In genomic region chr2:127641133-127641532, GRCh38 we compare ENCODE assay signal across 18 cellular contexts. TPM values are rescaled to one million over a fixed set of nuclear protein-coding genes. Genes with fewer than 3 reads are reported as not detected.
DNase-seq lines count a peak whose midpoint lies in the region; ATAC-seq and TF ChIP-seq lines count a peak whose summit lies in the region.
"Had no signal": no experiment of that assay in that cellular context is flagged by ENCODE, and none has a peak within 500 bp of the region (broad histone marks: within the 10 kb centered on the region; RNA-seq: fewer than 3 reads in every experiment).

No MANE protein-coding gene starts in this region.

- H3K9me3 ChIP-seq in DOHH2 (ENCODE audit: control insufficient read depth, insufficient read depth, low read length) (no peaks in the 10 kb centered on the region), left lung (no peaks in the 10 kb centered on the region)
- H3K9me3 ChIP-seq: A549, transverse colon had no signal

- ATAC-seq in naive thymus-derived CD8-positive, alpha-beta T cell: no peak
- no peak for ATAC-seq in GM19023 (IDR thresholded peaks at IDR 0.05; ENCODE audit: unreplicated experiment)
- ATAC-seq in left lung: no peak

- POLR2A ChIA-PET in activated CD4-positive, alpha-beta T cell treated with anti-CD3 and anti-CD28 coated beads, Interleukin-2, amount 10 ng/mL, durations not matched to agents 7 days and 5 days (lab: Charles Lee): no interaction called here
- POLR2A ChIA-PET in naive thymus-derived CD8-positive, alpha-beta T cell (lab: Charles Lee): interaction anchor here (1.2 to 3.9 kb wide), 5 partner anchors 10 to 115 kb away, joined by 5 to 19 read pairs (median 7); partner anchors contain the start of genes IWS1 and SFT2D3

- H4K20me1 ChIP-seq in DOHH2 (ENCODE audit: control insufficient read depth, insufficient read depth, low read depth, low read length): no peaks in the 10 kb centered on the region

- peak overlapping the region; percentile 89 for H3K27ac Mint-ChIP-seq in activated CD4-positive, alpha-beta T cell treated with anti-CD3 and anti-CD28 coated beads, Interleukin-2, amount 10 ng/mL, durations not matched to agents 7 days and 5 days
- H3K27ac Mint-ChIP-seq in activated T-helper 2 cell treated with anti-CD3 and anti-CD28 coated beads, Interferon-gamma antibody, Interleukin-2, Interleukin-4, amounts not matched to agents 10 μg/mL and 5 μg/mL and 100 μg/mL, durations not matched to agents 14 hours and 24 hours and 36 hours: no peak overlapping the region
- peak overlapping the region; percentile 60 to 93 (median 82) for H3K27ac Mint-ChIP-seq in naive thymus-derived CD8-positive, alpha-beta T cell
- H3K27ac Mint-ChIP-seq: immature natural killer cell had no signal

- H3K4me3 ChIP-seq in DOHH2 (ENCODE audit: low read length) (no peak overlapping the region), left lung (no peak overlapping the region)
- H3K4me3 ChIP-seq: A549, coronary artery, PC-9, transverse colon had no signal

- H3K27me3 ChIP-seq in DOHH2 (ENCODE audit: control insufficient read depth, low read length) (no peaks in the 10 kb centered on the region), left lung (no peaks in the 10 kb centered on the region)
- H3K27me3 ChIP-seq: transverse colon had no signal

- no peaks in the 10 kb centered on the region for H3K9me2 ChIP-seq in DOHH2 (replicated peaks; ENCODE audit: control insufficient read depth, low read length)

- peak overlapping the region; percentile 38; the same call in 1 of the 2 replicates for H3K4me2 ChIP-seq in DOHH2 (ENCODE audit: low read length)
- H3K4me2 ChIP-seq: A549, PC-9 had no signal

- H3K79me2 ChIP-seq in DOHH2 (ENCODE audit: control insufficient read depth, low read length): no peaks in the 10 kb centered on the region

- H3K4me1 ChIP-seq in DOHH2 (ENCODE audit: control insufficient read depth, low read length) (peaks cover 60% of the 10 kb centered on the region), left lung (peaks cover 13 to 67% of the 10 kb centered on the region in 2 donors)

- CTCF ChIA-PET in activated CD4-positive, alpha-beta T cell treated with anti-CD3 and anti-CD28 coated beads, Interleukin-2, amount 10 ng/mL, durations not matched to agents 7 days and 5 days (lab: Charles Lee): interaction anchor here (0.7 to 2.7 kb wide), 9 partner anchors 9 to 74 kb away, joined by 3 to 13 read pairs (median 3); no protein-coding TSS in a partner anchor

- H3K36me3 ChIP-seq in DOHH2 (ENCODE audit: control insufficient read depth, low read length) (no peaks in the 10 kb centered on the region), left lung (peaks cover 0 to 20% of the 10 kb centered on the region in 2 donors)
- H3K36me3 ChIP-seq: transverse colon had no signal

- peak overlapping the region; percentile 72 for H3K4me3 Mint-ChIP-seq in activated CD4-positive, alpha-beta T cell treated with anti-CD3 and anti-CD28 coated beads, Interleukin-2, amount 10 ng/mL, durations not matched to agents 7 days and 5 days
- H3K4me3 Mint-ChIP-seq in activated T-helper 2 cell treated with anti-CD3 and anti-CD28 coated beads, Interferon-gamma antibody, Interleukin-2, Interleukin-4, amounts not matched to agents 10 μg/mL and 5 μg/mL and 100 μg/mL, durations not matched to agents 14 hours and 24 hours and 36 hours (ENCODE audit: low read depth): peak overlapping the region; percentile 30
- peak overlapping the region; percentile 37 to 73 (median 59) for H3K4me3 Mint-ChIP-seq in naive thymus-derived CD8-positive, alpha-beta T cell
- H3K4me3 Mint-ChIP-seq: immature natural killer cell had no signal

- H3K4me1 Mint-ChIP-seq in activated CD4-positive, alpha-beta T cell treated with anti-CD3 and anti-CD28 coated beads, Interleukin-2, amount 10 ng/mL, durations not matched to agents 7 days and 5 days: peaks cover 53% of the 10 kb centered on the region
- peaks cover 12% of the 10 kb centered on the region for H3K4me1 Mint-ChIP-seq in activated T-helper 2 cell treated with anti-CD3 and anti-CD28 coated beads, Interferon-gamma antibody, Interleukin-2, Interleukin-4, amounts not matched to agents 10 μg/mL and 5 μg/mL and 100 μg/mL, durations not matched to agents 14 hours and 24 hours and 36 hours (ENCODE audit: low read depth)
- H3K4me1 Mint-ChIP-seq in naive thymus-derived CD8-positive, alpha-beta T cell: peaks cover 25 to 71% (median 61%) of the 10 kb centered on the region in 4 donors
- H3K4me1 Mint-ChIP-seq: immature natural killer cell had no signal

- 0 out of 2 replicates have a peak, but pooled peaks cover 4% of the 10 kb centered on the region for H3F3A ChIP-seq in DOHH2 (ENCODE audit: control insufficient read depth, insufficient read depth)

- no peak for DNase-seq in activated CD4-positive, alpha-beta T cell treated with anti-CD3 and anti-CD28 coated beads, Interleukin-2, amount 10 ng/mL, durations not matched to agents 7 days and 5 days
- no peak for DNase-seq in activated CD4-positive, alpha-beta T cell treated with anti-CD3 and anti-CD28 coated beads, Interleukin-2, amount 50 U/mL, for 4 hours
- DNase-seq in activated T-helper 2 cell treated with anti-CD3 and anti-CD28 coated beads, Interferon-gamma antibody, Interleukin-2, Interleukin-4, amounts not matched to agents 10 μg/mL and 5 μg/mL and 100 μg/mL, durations not matched to agents 14 hours and 24 hours and 36 hours (ENCODE audit: low spot score): no peak
- no peak for DNase-seq in naive thymus-derived CD8-positive, alpha-beta T cell
- no peak for DNase-seq in AG08395 (ENCODE audit: low spot score)
- DNase-seq in left lung: no peak
- DNase-seq: COR-L47, GDM1, immature natural killer cell, NCI-H2029 treated with DMSO at 0.1 percent for 48 hours, NCI-H69, PC-9, transverse colon had no signal

- peaks cover 3% of the 10 kb centered on the region for H3K36me3 Mint-ChIP-seq in activated CD4-positive, alpha-beta T cell treated with anti-CD3 and anti-CD28 coated beads, Interleukin-2, amount 10 ng/mL, durations not matched to agents 7 days and 5 days (ENCODE audit: low read depth)
- no peaks in the 10 kb centered on the region for H3K36me3 Mint-ChIP-seq in activated T-helper 2 cell treated with anti-CD3 and anti-CD28 coated beads, Interferon-gamma antibody, Interleukin-2, Interleukin-4, amounts not matched to agents 10 μg/mL and 5 μg/mL and 100 μg/mL, durations not matched to agents 14 hours and 24 hours and 36 hours (ENCODE audit: low read depth)
- no peaks in the 10 kb centered on the region for H3K36me3 Mint-ChIP-seq in naive thymus-derived CD8-positive, alpha-beta T cell
- H3K36me3 Mint-ChIP-seq: immature natural killer cell had no signal

- H3K27me3 Mint-ChIP-seq in activated CD4-positive, alpha-beta T cell treated with anti-CD3 and anti-CD28 coated beads, Interleukin-2, amount 10 ng/mL, durations not matched to agents 7 days and 5 days: no peaks in the 10 kb centered on the region
- H3K27me3 Mint-ChIP-seq in activated T-helper 2 cell treated with anti-CD3 and anti-CD28 coated beads, Interferon-gamma antibody, Interleukin-2, Interleukin-4, amounts not matched to agents 10 μg/mL and 5 μg/mL and 100 μg/mL, durations not matched to agents 14 hours and 24 hours and 36 hours (ENCODE audit: low read depth): no peaks in the 10 kb centered on the region
- H3K27me3 Mint-ChIP-seq in naive thymus-derived CD8-positive, alpha-beta T cell: no peaks in the 10 kb centered on the region

- H3K27ac ChIP-seq in DOHH2 (ENCODE audit: low read depth, low read length) (no peak overlapping the region), left lung (peak overlapping the region in 1 of 2 donors; percentile 92)
- H3K27ac ChIP-seq: A549, PC-9 had no signal

- TF ChIP-seq CTCF in DOHH2 (IDR thresholded peaks at IDR 0.05; ENCODE audit: low read depth, low read length, poor library complexity, severe bottlenecking) (no peak), left lung (IDR thresholded peaks at IDR 0.05) (no peak)

- intact Hi-C loops in activated T-helper 2 cell treated with anti-CD3 and anti-CD28 coated beads, Interferon-gamma antibody, Interleukin-2, Interleukin-4, amounts not matched to agents 10 μg/mL and 5 μg/mL and 100 μg/mL, durations not matched to agents 14 hours and 24 hours and 36 hours (cut with micrococcal nuclease): loop anchor here (5.0 kb wide), 1 partner anchor 831 kb away; no protein-coding TSS in a partner anchor
- intact Hi-C loops in left lung (cut with DNase I): no loop called here

- H3K9me3 Mint-ChIP-seq in activated CD4-positive, alpha-beta T cell treated with anti-CD3 and anti-CD28 coated beads, Interleukin-2, amount 10 ng/mL, durations not matched to agents 7 days and 5 days: no peaks in the 10 kb centered on the region
- no peaks in the 10 kb centered on the region for H3K9me3 Mint-ChIP-seq in activated T-helper 2 cell treated with anti-CD3 and anti-CD28 coated beads, Interferon-gamma antibody, Interleukin-2, Interleukin-4, amounts not matched to agents 10 μg/mL and 5 μg/mL and 100 μg/mL, durations not matched to agents 14 hours and 24 hours and 36 hours
- H3K9me3 Mint-ChIP-seq in naive thymus-derived CD8-positive, alpha-beta T cell: no peaks in the 10 kb centered on the region
- H3K9me3 Mint-ChIP-seq: immature natural killer cell had no signal

RNA-seq across cellular contexts. Expression of gene GPR17, which starts 4.8 kb away (rescaled TPM):
- total RNA-seq in activated CD4-positive, alpha-beta T cell treated with anti-CD3 and anti-CD28 coated beads, Interleukin-2, amount 10 ng/mL, durations not matched to agents 7 days and 5 days: not detected
- not detected in 2 replicates for total RNA-seq in activated T-helper 2 cell treated with anti-CD3 and anti-CD28 coated beads, Interferon-gamma antibody, Interleukin-2, Interleukin-4, amounts not matched to agents 10 μg/mL and 5 μg/mL and 100 μg/mL, durations not matched to agents 14 hours and 24 hours and 36 hours
- total RNA-seq in naive thymus-derived CD8-positive, alpha-beta T cell: not detected
- polyA plus RNA-seq in naive thymus-derived CD8-positive, alpha-beta T cell: not detected
- under 1 TPM; 0.24 to 0.26 TPM for total RNA-seq in left lung
- total RNA-seq: mesenteric fat pad, PC-9 had no signal
- polyA plus RNA-seq: A549, immature natural killer cell had no signal

RNA-seq across cellular contexts. Expression of gene LIMS2, which starts 34.2 kb away (rescaled TPM):
- total RNA-seq in activated CD4-positive, alpha-beta T cell treated with anti-CD3 and anti-CD28 coated beads, Interleukin-2, amount 10 ng/mL, durations not matched to agents 7 days and 5 days: 10 to 100 TPM; 34.2 to 36.4 TPM
- 8.2 and 8.8 TPM in 2 replicates for total RNA-seq in activated T-helper 2 cell treated with anti-CD3 and anti-CD28 coated beads, Interferon-gamma antibody, Interleukin-2, Interleukin-4, amounts not matched to agents 10 μg/mL and 5 μg/mL and 100 μg/mL, durations not matched to agents 14 hours and 24 hours and 36 hours
- total RNA-seq in naive thymus-derived CD8-positive, alpha-beta T cell: 10 to 100 TPM; 10.1 to 11.8 TPM
- polyA plus RNA-seq in naive thymus-derived CD8-positive, alpha-beta T cell: 10 to 100 TPM in 1 of 3 donors, 1 to 10 TPM in 2; 3.4 to 12.5 (median 5.8) TPM
- total RNA-seq in left lung: 100 to 1,000 TPM in 1 of 2 donors, 10 to 100 TPM in 1; 50.5 to 122 TPM
